ENCODE assay signal across 9 cellular contexts in the genomic region with DNA sequence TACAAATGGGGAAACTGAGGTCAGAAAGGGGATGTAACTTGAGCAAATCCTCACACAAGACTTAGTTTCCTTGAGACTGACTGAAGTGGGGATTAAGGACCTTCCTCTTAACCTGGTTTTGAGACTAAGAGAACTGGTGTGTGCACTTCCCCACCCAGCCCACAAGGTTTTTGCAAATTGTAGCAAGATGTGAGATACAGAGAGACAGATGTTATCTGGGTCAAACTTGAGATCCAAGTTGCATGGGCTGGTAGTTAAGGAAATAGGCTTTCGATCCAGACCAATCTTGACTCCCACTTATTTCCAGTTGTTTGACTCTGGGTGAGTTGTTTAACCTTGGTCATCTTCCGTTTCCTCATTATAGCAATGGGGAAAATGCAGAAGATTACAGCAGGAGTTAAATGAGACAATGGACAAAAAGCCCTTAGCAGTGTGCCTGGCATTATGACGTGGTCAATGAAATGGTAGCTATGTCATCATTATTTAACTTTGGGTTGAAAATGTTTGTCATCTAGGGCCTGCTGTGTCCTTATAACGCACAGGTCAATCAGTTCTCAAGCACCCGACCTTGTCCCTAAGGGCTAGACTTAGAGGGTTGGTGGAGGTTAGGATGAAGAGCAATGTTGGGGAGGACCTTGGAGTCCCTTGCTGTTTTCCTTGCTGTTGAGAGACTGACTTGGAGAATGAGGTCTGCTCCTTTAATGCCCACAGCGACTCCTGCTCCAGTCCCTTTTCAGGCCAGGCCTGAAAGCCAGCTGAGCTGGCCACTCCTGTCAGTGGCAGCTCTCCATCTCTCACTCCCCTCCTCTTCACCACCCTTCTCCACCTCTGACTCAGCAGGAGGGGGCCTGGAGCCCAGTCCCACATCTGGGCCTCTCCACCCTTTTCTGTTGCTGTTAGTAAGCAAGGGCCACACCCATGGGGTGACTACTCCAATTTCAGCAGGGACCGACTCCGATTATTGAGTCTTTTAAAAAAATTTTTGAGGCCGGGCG. TPM values are rescaled to one million over a fixed set of nuclear protein-coding genes. Genes with fewer than 3 reads are reported as not detected.
DNase-seq lines count a peak whose midpoint lies in the region; ATAC-seq and TF ChIP-seq lines count a peak whose summit lies in the region.
"Had no signal": no experiment of that assay in that cellular context is flagged by ENCODE, and none has a peak within 500 bp of the region (broad histone marks: within the 10 kb centered on the region; RNA-seq: fewer than 3 reads in every experiment).

No MANE protein-coding gene starts in this region.

- H3K27me3 ChIP-seq in Karpas-422 (ENCODE audit: low read length): no peaks in the 10 kb centered on the region
- no peaks in the 10 kb centered on the region for H3K27me3 ChIP-seq in muscle layer of colon (ENCODE audit: control insufficient read depth in 1 of 2, insufficient read depth in 2 of 2, low read length in 2 of 2)

- H3K4me1 ChIP-seq in Karpas-422 (ENCODE audit: low read length): no peaks in the 10 kb centered on the region
- peaks cover 40% of the 10 kb centered on the region for H3K4me1 ChIP-seq in muscle layer of colon (ENCODE audit: insufficient read depth, low read length)

- H3K4me2 ChIP-seq in Karpas-422 (ENCODE audit: low read depth, low read length, poor library complexity, severe bottlenecking): no peak overlapping the region

- H3K9me3 ChIP-seq in Karpas-422 (ENCODE audit: low read length) (no peaks in the 10 kb centered on the region), muscle layer of colon (ENCODE audit: low read length) (no peaks in the 10 kb centered on the region)

- no peak overlapping the region for H2AFZ ChIP-seq in Karpas-422 (ENCODE audit: low read length)

- no peaks in the 10 kb centered on the region for H4K20me1 ChIP-seq in Karpas-422 (ENCODE audit: insufficient read depth, low read depth, low read length)

- DNase-seq in Ammon's horn (ENCODE audit: low spot score) (peak; percentile 13), Karpas-422 (peak; percentile 51), coronary artery (ENCODE audit: low spot score) (peak; percentile 89), NCI-H1930 (lab: John Stamatoyannopoulos, UW) (no peak)
- DNase-seq in activated CD4-positive, alpha-beta T cell treated with anti-CD3 and anti-CD28 coated beads, Interleukin-2, amount 50 U/mL, for 48 hours: no peak
- DNase-seq: NCI-H524 treated with DMSO at 0.1 percent for 48 hours had no signal

- H3K9ac ChIP-seq in Karpas-422 (ENCODE audit: low read length) (no peak overlapping the region), muscle layer of colon (ENCODE audit: low read length) (peak overlapping the region; percentile 77)

- no peaks in the 10 kb centered on the region for H3K9me2 ChIP-seq in Karpas-422 (replicated peaks; ENCODE audit: insufficient read depth, low read length)

- no peak for ATAC-seq in HG03469 (IDR thresholded peaks at IDR 0.05; ENCODE audit: unreplicated experiment)
- ATAC-seq in GM21786 (IDR thresholded peaks at IDR 0.05; ENCODE audit: unreplicated experiment): no peak

- no peaks in the 10 kb centered on the region for H3K79me2 ChIP-seq in Karpas-422 (ENCODE audit: low read length)

- H3K36me3 ChIP-seq in Karpas-422 (ENCODE audit: insufficient read depth, low read length): no peaks in the 10 kb centered on the region
- H3K36me3 ChIP-seq in muscle layer of colon (ENCODE audit: insufficient read depth, low read length): peaks cover 7% of the 10 kb centered on the region

- H3K27ac ChIP-seq in Karpas-422 (ENCODE audit: low read length): no peak overlapping the region
- H3K27ac ChIP-seq in coronary artery: peak overlapping the region; percentile 86 to 97
- peak overlapping the region; percentile 90 for H3K27ac ChIP-seq in muscle layer of colon (ENCODE audit: low read depth, low read length)

- no peak overlapping the region for H3K4me3 ChIP-seq in Karpas-422 (ENCODE audit: low read length)
- H3K4me3 ChIP-seq in coronary artery: peak overlapping the region; percentile 87
- H3K4me3 ChIP-seq in muscle layer of colon (ENCODE audit: low read depth in 1 of 2, low read length in 2 of 2): peak overlapping the region; percentile 57 to 82

- no peak for TF ChIP-seq CTCF in coronary artery (IDR thresholded peaks at IDR 0.05)

RNA-seq across cellular contexts. Expression of gene SNX21, which starts 1.9 kb away (rescaled TPM):
- total RNA-seq in Karpas-422 (2014; rRNA removed; shearing (Covaris generic); ENCODE audit: low replicate concordance): not detected in 2 replicates

RNA-seq across cellular contexts. Expression of gene TNNC2, which starts 8.4 kb away (rescaled TPM):
- not detected in 2 replicates for total RNA-seq in Karpas-422 (2014; rRNA removed; shearing (Covaris generic); ENCODE audit: low replicate concordance)

RNA-seq across cellular contexts. Expression of gene ACOT8, which starts 21.7 kb away (rescaled TPM):
- 93.7 and 96.4 TPM in 2 replicates for total RNA-seq in Karpas-422 (2014; rRNA removed; shearing (Covaris generic); ENCODE audit: low replicate concordance)

RNA-seq across cellular contexts. Expression of gene ZSWIM3, which starts 21.9 kb away (rescaled TPM):
- total RNA-seq in Karpas-422 (2014; rRNA removed; shearing (Covaris generic); ENCODE audit: low replicate concordance): 8.9 and 9.9 TPM in 2 replicates

RNA-seq across cellular contexts. Expression of gene UBE2C, which starts 23.1 kb away (rescaled TPM):
- total RNA-seq in Karpas-422 (2014; rRNA removed; shearing (Covaris generic); ENCODE audit: low replicate concordance): 124 and 141 TPM in 2 replicates

Comparison
In these comparisons a context has a peak if more than half of its experiments do, and no peak if none do; other contexts are left out.
1. DNase-seq: peak in Ammon's horn (single experiment), Karpas-422 (single experiment) and coronary artery (single experiment); none in activated CD4-positive, alpha-beta T cell treated with anti-CD3 and anti-CD28 coated beads, Interleukin-2, amount 50 U/mL, for 48 hours (0 of 2) and NCI-H1930 (0 of 2).